Comparison of ENCODE assay signal across 21 cellular contexts in genomic region chr6:105836889-105837288, GRCh38.
DNase-seq lines count a peak whose midpoint lies in the region; ATAC-seq, FAIRE-seq and TF ChIP-seq lines count a peak whose summit lies in the region.
"Had no signal": no experiment of that assay in that cellular context is flagged by ENCODE, and none has a peak within 500 bp of the region (broad histone marks: within the 10 kb centered on the region; RNA-seq: fewer than 3 reads in every experiment).

No MANE protein-coding gene starts in this region.

- H3K9me3 ChIP-seq in K562 (replicated peaks; ENCODE audit: control insufficient read depth, insufficient read depth, low read depth, low read length) (no peaks in the 10 kb centered on the region), upper lobe of right lung (no peaks in the 10 kb centered on the region)
- H3K9me3 ChIP-seq: MG63, SK-N-SH had no signal

- H3K4me3 Mint-ChIP-seq in WTC11, result no peak overlapping the region
- H3K4me3 Mint-ChIP-seq: CD4-positive, alpha-beta T cell had no signal

- in situ Hi-C loops in K562 (cut with MboI), result no loop called here

- H3K36me3 ChIP-seq in K562 (ENCODE audit: control insufficient read depth, insufficient read depth, low read length), result no peaks in the 10 kb centered on the region
- H3K36me3 ChIP-seq in upper lobe of right lung, result no peaks in the 10 kb centered on the region
- H3K36me3 ChIP-seq: MG63 had no signal

- no peaks in the 10 kb centered on the region for H3K79me2 ChIP-seq in K562 (ENCODE audit: control insufficient read depth, insufficient read depth, low read length)

- no peaks in the 10 kb centered on the region for H3K27me3 ChIP-seq in K562 (ENCODE audit: control insufficient read depth in 2 of 2, insufficient read depth in 2 of 2, low read length in 2 of 2)
- H3K27me3 ChIP-seq in upper lobe of right lung, result no peaks in the 10 kb centered on the region
- H3K27me3 ChIP-seq: MG63 had no signal

- H3K27ac Mint-ChIP-seq in WTC11, result no peak overlapping the region
- H3K27ac Mint-ChIP-seq: CD4-positive, alpha-beta T cell had no signal

- no peaks in the 10 kb centered on the region for H3K9me1 ChIP-seq in K562 (ENCODE audit: control insufficient read depth, insufficient read depth, low read length)

- no peaks in the 10 kb centered on the region for H4K20me1 ChIP-seq in K562 (replicated peaks; ENCODE audit: control insufficient read depth, insufficient read depth, low read length)

- no peaks in the 10 kb centered on the region for H3K27me3 Mint-ChIP-seq in WTC11 (ENCODE audit: low read depth)
- H3K27me3 Mint-ChIP-seq: CD4-positive, alpha-beta T cell had no signal

- peak overlapping the region; percentile 25; the same call in 1 of the 2 replicates for H2AFZ ChIP-seq in K562 (ENCODE audit: low read depth, low read length)

- BruUV-seq in K562 (replicated peaks; lab: Mats Ljungman, UMichigan), result no TSS peak

- no peak overlapping the region for H3K9ac ChIP-seq in K562 (ENCODE audit: insufficient read depth in 1 of 2, low read depth in 2 of 2, low read length in 2 of 2)
- H3K9ac ChIP-seq: SK-N-SH had no signal

- CTCF ChIA-PET in K562 (lab: Yijun Ruan, JAX; ENCODE audit: low intra/inter-chr PET ratio) (no interaction called here), WTC11 (lab: Charles Lee) (no interaction called here)

- no peak for ATAC-seq in K562
- ATAC-seq in upper lobe of right lung, result peak; percentile 79
- ATAC-seq in WTC11, result no peak

- no peak for TF ChIP-seq RAD21 in K562 (CRISPR knock-in tag; conservative IDR thresholded peaks at IDR 0.05 in 1 of 2, IDR thresholded peaks at IDR 0.05 in 1 of 2)

- no peaks in the 10 kb centered on the region for H3K36me3 Mint-ChIP-seq in WTC11

- peaks cover 4% of the 10 kb centered on the region; the same call in 1 of the 2 replicates for H3K4me1 Mint-ChIP-seq in WTC11

- peak; percentile 13 for DNase-seq in HT-29 (ENCODE audit: low spot score)
- no peak for DNase-seq in K562 (ENCODE audit: extremely low read depth in 1 of 4, low spot score in 3 of 4)
- DNase-seq in left kidney (ENCODE audit: low read depth, low spot score), result peak; percentile 75
- no peak for DNase-seq in upper lobe of right lung
- DNase-seq in WTC11 (ENCODE audit: low spot score), result no peak
- no peak for DNase-seq in T1000 (lab: John Stamatoyannopoulos, UW)
- DNase-seq in superior temporal gyrus (ENCODE audit: extremely low spot score), result no peak
- DNase-seq: ACHN; Calu3; CD4-positive, alpha-beta T cell; GOT3; Karpas-422; MG63; NCI-H1092; NCI-H146; NCI-H2081 treated with DMSO at 0.1 percent for 48 hours; NCI-H510A; NCI-H82; SHP77; SK-N-SH had no signal

- H3K4me3 ChIP-seq in K562, result no peak overlapping the region
- H3K4me3 ChIP-seq in upper lobe of right lung, result no peak overlapping the region
- H3K4me3 ChIP-seq: MG63 had no signal

- no peak for TF ChIP-seq POLR2A in K562 (conservative IDR thresholded peaks at IDR 0.05)

- no peak for TF ChIP-seq CTCF in K562 (IDR thresholded peaks at IDR 0.05 in 2 of 3, conservative IDR thresholded peaks at IDR 0.05 in 1 of 3; ENCODE audit: insufficient read depth in 2 of 3, low read depth in 1 of 3, low read length in 3 of 3)
- no peak for TF ChIP-seq CTCF in upper lobe of right lung (IDR thresholded peaks at IDR 0.05)
- TF ChIP-seq CTCF in WTC11 (IDR thresholded peaks at IDR 0.05), result no peak

- POLR2A ChIA-PET in K562 (lab: Yijun Ruan, JAX), result no interaction called here
- POLR2A ChIA-PET in WTC11 (lab: Charles Lee), result no interaction called here

- intact Hi-C loops in K562 (cut with micrococcal nuclease) (no loop called here), upper lobe of right lung (cut with DNase I) (no loop called here)

- no peak for TF ChIP-seq EP300 in K562 (IDR thresholded peaks at IDR 0.05; ENCODE audit: low read length)

- no peak for FAIRE-seq in K562 (lab: Jason Lieb, UNC)
- FAIRE-seq: G401.6 had no signal

- H3K9me3 Mint-ChIP-seq in WTC11, result 0 out of 2 replicates have a peak, but pooled peaks cover 4% of the 10 kb centered on the region
- H3K9me3 Mint-ChIP-seq: CD4-positive, alpha-beta T cell had no signal

- H3K27ac ChIP-seq in K562 (ENCODE audit: extremely low read depth, low read depth, low read length) (no peak overlapping the region), upper lobe of right lung (no peak overlapping the region)

- 39% methylated on average over 5 of the region's 5 CpGs for WGBS in K562 (ENCODE audit: insufficient coverage, low coverage, missing lambda C conversion rate)

- H3K4me2 ChIP-seq in K562 (ENCODE audit: insufficient read depth, low read length), result no peak overlapping the region
- H3K4me2 ChIP-seq: SK-N-SH had no signal

- H3K4me1 ChIP-seq in K562 (replicated peaks in 1 of 2; ENCODE audit: control insufficient read depth in 2 of 2, insufficient read depth in 2 of 2, low read length in 2 of 2) (peaks cover 0 to 14% of the 10 kb centered on the region in 2 experiments; a peak in 3 of 5 replicates), upper lobe of right lung (peaks cover 3% of the 10 kb centered on the region)

TF ChIP-seq in K562, 482 proteins besides CTCF, POLR2A, EP300 and RAD21 (continues in another document):
- TF ChIP-seq GATAD2A (IDR thresholded peaks at IDR 0.05), result no peak
- TF ChIP-seq JUND (IDR thresholded peaks at IDR 0.05; ENCODE audit: borderline replicate concordance, low read depth, low read length), result no peak
- TF ChIP-seq JUND (tag; IDR thresholded peaks at IDR 0.05; ENCODE audit: borderline replicate concordance, low read depth, low read length), result peak; percentile 25; the same call in 1 of the 3 replicates
- no peak for TF ChIP-seq PBX2 (CRISPR knock-in tag; IDR thresholded peaks at IDR 0.05; ENCODE audit: low read depth)
- peak; percentile 51; the same call in 1 of the 2 replicates for TF ChIP-seq PBX2 (tag; conservative IDR thresholded peaks at IDR 0.05; ENCODE audit: low read depth)
- TF ChIP-seq HNRNPH1 (optimal IDR thresholded peaks at IDR 0.05; ENCODE audit: low read depth, low read length), result no peak
- TF ChIP-seq ZNF76 (CRISPR knock-in tag; IDR thresholded peaks at IDR 0.05; ENCODE audit: borderline replicate concordance), result no peak

TF ChIP-seq in WTC11, 78 proteins besides CTCF, POLR2A, EP300 and RAD21:
- no peak for TF ChIP-seq STAT6 (CRISPR knock-in tag; conservative IDR thresholded peaks at IDR 0.05; ENCODE audit: low read depth)
- no peak for TF ChIP-seq JAZF1 (CRISPR knock-in tag; IDR thresholded peaks at IDR 0.05)
- TF ChIP-seq ZMAT4 (CRISPR knock-in tag; IDR thresholded peaks at IDR 0.05), result no peak
- no peak for TF ChIP-seq ZBTB21 (CRISPR knock-in tag; IDR thresholded peaks at IDR 0.05; ENCODE audit: borderline replicate concordance)
- no peak for TF ChIP-seq ZSCAN18 (CRISPR knock-in tag; IDR thresholded peaks at IDR 0.05)
- TF ChIP-seq CDX4 (CRISPR knock-in tag; IDR thresholded peaks at IDR 0.05; ENCODE audit: borderline replicate concordance), result no peak

Comparison
In these comparisons a context has a peak if more than half of its experiments do, and no peak if none do; other contexts are left out.
1. DNase-seq: peak in HT-29 (single experiment) and left kidney (single experiment); none in K562 (0 of 4), upper lobe of right lung (single experiment), WTC11 (single experiment), T1000 (single experiment) and superior temporal gyrus (single experiment).